Comparison of ENCODE assay signal across 18 cellular contexts in the genomic region with DNA sequence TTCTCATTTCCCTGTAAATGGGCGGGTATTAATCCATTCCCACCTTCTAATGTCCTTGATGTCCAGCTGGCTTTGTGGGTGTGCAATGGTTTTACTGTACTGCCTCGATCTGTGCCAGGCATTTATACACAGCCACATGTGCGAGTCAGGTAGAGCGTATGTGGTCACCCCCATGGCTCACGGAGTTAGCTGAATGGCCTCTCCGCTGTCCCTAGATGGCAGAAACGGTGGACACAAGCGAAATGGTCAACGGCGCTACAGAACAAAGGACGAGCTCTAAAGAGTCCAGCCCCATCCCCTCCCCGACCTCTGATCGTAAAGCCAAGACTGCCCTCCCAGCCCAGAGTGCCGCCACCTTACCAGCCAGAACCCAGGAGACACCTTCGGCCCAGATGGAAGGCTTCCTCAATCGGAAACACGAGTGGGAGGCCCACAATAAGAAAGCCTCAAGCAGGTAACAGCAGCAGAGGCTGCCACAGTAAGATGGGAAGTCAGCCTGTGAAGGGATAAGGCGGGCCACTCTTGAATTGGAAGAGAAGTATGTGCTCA. TPM values are rescaled to one million over a fixed set of nuclear protein-coding genes. Genes with fewer than 3 reads are reported as not detected.
DNase-seq lines count a peak whose midpoint lies in the region; ATAC-seq and TF ChIP-seq lines count a peak whose summit lies in the region.
"Had no signal": no experiment of that assay in that cellular context is flagged by ENCODE, and none has a peak within 500 bp of the region (broad histone marks: within the 10 kb centered on the region; RNA-seq: fewer than 3 reads in every experiment).

No MANE protein-coding gene starts in this region.

- H3K4me1 ChIP-seq in left lung: peaks cover 23 to 53% of the 10 kb centered on the region in 2 donors
- peaks cover 22 to 46% (median 38%) of the 10 kb centered on the region in 4 donors for H3K4me1 ChIP-seq in stomach

- 91 to 97% (median 93%) methylated on average over 18 of the region's 18 CpGs for WGBS in stomach, 5 donors

- no peaks in the 10 kb centered on the region for H3K27me3 ChIP-seq in left lung
- H3K27me3 ChIP-seq in stomach: no peaks in the 10 kb centered on the region
- H3K27me3 ChIP-seq: adrenal gland, tibial artery had no signal

- H3K4me3 Mint-ChIP-seq in activated naive CD8-positive, alpha-beta T cell: no peak overlapping the region
- no peak overlapping the region for H3K4me3 Mint-ChIP-seq in activated naive CD8-positive, alpha-beta T cell treated with anti-CD3 and anti-CD28 coated beads, Interleukin-2, amount 50 U/mL, for 24 hours
- H3K4me3 Mint-ChIP-seq in activated naive CD8-positive, alpha-beta T cell treated with anti-CD3 and anti-CD28 coated beads for 36 hours: no peak overlapping the region
- H3K4me3 Mint-ChIP-seq: effector memory CD8-positive, alpha-beta T cell had no signal

- TF ChIP-seq CTCF in left lung (IDR thresholded peaks at IDR 0.05) (no peak), stomach (IDR thresholded peaks at IDR 0.05) (no peak)

- H3K4me3 ChIP-seq in left lung: no peak overlapping the region
- no peak overlapping the region for H3K4me3 ChIP-seq in stomach
- H3K4me3 ChIP-seq: adrenal gland, tibial artery had no signal

- DNase-seq in activated naive CD8-positive, alpha-beta T cell treated with anti-CD3 and anti-CD28 coated beads, Interleukin-2, amount 50 U/mL, for 24 hours: no peak
- DNase-seq in activated naive CD8-positive, alpha-beta T cell treated with anti-CD3 and anti-CD28 coated beads for 36 hours: no peak
- no peak for DNase-seq in left lung
- DNase-seq in stomach: no peak
- no peak for DNase-seq in NCI-H1436 treated with DMSO at 0.1 percent for 48 hours (lab: John Stamatoyannopoulos, UW)
- DNase-seq in DMS79 (lab: John Stamatoyannopoulos, UW): no peak
- DNase-seq: adrenal gland; C1 segment of cervical spinal cord; DMS 273 treated with DMSO at 0.1 percent for 48 hours; effector memory CD8-positive, alpha-beta T cell; Kasumi-1; NCI-H1105; NCI-H2107; NCI-H524; small intestine; tibial artery had no signal

- TF ChIP-seq EP300 in stomach (IDR thresholded peaks at IDR 0.05): no peak

- no peaks in the 10 kb centered on the region for H3K27me3 Mint-ChIP-seq in activated naive CD8-positive, alpha-beta T cell
- no peaks in the 10 kb centered on the region for H3K27me3 Mint-ChIP-seq in activated naive CD8-positive, alpha-beta T cell treated with anti-CD3 and anti-CD28 coated beads, Interleukin-2, amount 50 U/mL, for 24 hours
- H3K27me3 Mint-ChIP-seq in activated naive CD8-positive, alpha-beta T cell treated with anti-CD3 and anti-CD28 coated beads for 36 hours: no peaks in the 10 kb centered on the region
- H3K27me3 Mint-ChIP-seq: effector memory CD8-positive, alpha-beta T cell had no signal

- H3K36me3 ChIP-seq in left lung (peaks cover 0 to 86% of the 10 kb centered on the region in 2 donors), stomach (peaks cover 50 to 95% (median 91%) of the 10 kb centered on the region in 4 donors)

- intact Hi-C loops in left lung (cut with DNase I): no loop called here
- intact Hi-C loops in stomach (cut with DNase I; ENCODE audit: low total_unique reads): no loop called here

- no peaks in the 10 kb centered on the region for H3K9me3 Mint-ChIP-seq in activated naive CD8-positive, alpha-beta T cell (ENCODE audit: low read depth)
- no peaks in the 10 kb centered on the region for H3K9me3 Mint-ChIP-seq in activated naive CD8-positive, alpha-beta T cell treated with anti-CD3 and anti-CD28 coated beads, Interleukin-2, amount 50 U/mL, for 24 hours
- no peaks in the 10 kb centered on the region for H3K9me3 Mint-ChIP-seq in activated naive CD8-positive, alpha-beta T cell treated with anti-CD3 and anti-CD28 coated beads for 36 hours
- H3K9me3 Mint-ChIP-seq: effector memory CD8-positive, alpha-beta T cell had no signal

- H3K4me1 Mint-ChIP-seq in activated naive CD8-positive, alpha-beta T cell (ENCODE audit: low read depth): peaks cover 2% of the 10 kb centered on the region
- peaks cover 7% of the 10 kb centered on the region for H3K4me1 Mint-ChIP-seq in activated naive CD8-positive, alpha-beta T cell treated with anti-CD3 and anti-CD28 coated beads, Interleukin-2, amount 50 U/mL, for 24 hours
- peaks cover 8% of the 10 kb centered on the region for H3K4me1 Mint-ChIP-seq in activated naive CD8-positive, alpha-beta T cell treated with anti-CD3 and anti-CD28 coated beads for 36 hours

- peak overlapping the region; percentile 35 for H3K27ac Mint-ChIP-seq in activated naive CD8-positive, alpha-beta T cell
- H3K27ac Mint-ChIP-seq in activated naive CD8-positive, alpha-beta T cell treated with anti-CD3 and anti-CD28 coated beads, Interleukin-2, amount 50 U/mL, for 24 hours: no peak overlapping the region
- H3K27ac Mint-ChIP-seq in activated naive CD8-positive, alpha-beta T cell treated with anti-CD3 and anti-CD28 coated beads for 36 hours: peak overlapping the region; percentile 2

- H3K36me3 Mint-ChIP-seq in activated naive CD8-positive, alpha-beta T cell: peaks cover 15% of the 10 kb centered on the region
- H3K36me3 Mint-ChIP-seq in activated naive CD8-positive, alpha-beta T cell treated with anti-CD3 and anti-CD28 coated beads, Interleukin-2, amount 50 U/mL, for 24 hours (ENCODE audit: low read depth): peaks cover 58% of the 10 kb centered on the region
- H3K36me3 Mint-ChIP-seq in activated naive CD8-positive, alpha-beta T cell treated with anti-CD3 and anti-CD28 coated beads for 36 hours: peaks cover 19% of the 10 kb centered on the region

- ATAC-seq in activated naive CD8-positive, alpha-beta T cell treated with anti-CD3 and anti-CD28 coated beads, Interleukin-2, amount 50 U/mL, for 24 hours: no peak
- ATAC-seq in left lung: no peak
- ATAC-seq in GM21515 (IDR thresholded peaks at IDR 0.05; ENCODE audit: unreplicated experiment): no peak
- ATAC-seq: effector memory CD8-positive, alpha-beta T cell had no signal

- peak overlapping the region; percentile 67 to 89 for H3K27ac ChIP-seq in left lung
- H3K27ac ChIP-seq in stomach: peak overlapping the region in 3 of 5 donors; percentile 79 to 84 (median 83)

- H3K9me3 ChIP-seq in left lung: no peaks in the 10 kb centered on the region
- no peaks in the 10 kb centered on the region for H3K9me3 ChIP-seq in stomach
- H3K9me3 ChIP-seq: adrenal gland, tibial artery had no signal

- TF ChIP-seq POLR2A in stomach (IDR thresholded peaks at IDR 0.05): no peak

RNA-seq across cellular contexts. Expression of gene EML6, which starts 59.1 kb away (rescaled TPM):
- 1 to 10 TPM in 1 of 2 experiments, under 1 TPM in 1; 0.54 to 1.3 TPM for total RNA-seq in activated naive CD8-positive, alpha-beta T cell treated with anti-CD3 and anti-CD28 coated beads for 36 hours
- total RNA-seq in left lung: 1 to 10 TPM in 1 of 2 donors, under 1 TPM in 1; 0.73 to 1.3 TPM
- 10 to 100 TPM in 1 of 5 donors, 1 to 10 TPM in 3, under 1 TPM in 1; 0.45 to 10.1 (median 2.2) TPM for total RNA-seq in stomach
- polyA plus RNA-seq in stomach: 1 to 10 TPM in 2 of 3 donors, not detected in 1; 1.3 to 1.6 TPM
